ENCODE assay signal across 17 cellular contexts in genomic region chr3:172184106-172184822, GRCh38.
"Had no signal": no experiment of that assay in that cellular context is flagged by ENCODE, and none has a peak within 500 bp of the region (broad histone marks: within the 10 kb centered on the region; RNA-seq: fewer than 3 reads in every experiment).

No MANE protein-coding gene starts in this region.

- H3K36me3 Mint-ChIP-seq: naive B cell had no signal

- H3K9me3 Mint-ChIP-seq: dendritic cell treated with granulocyte-macrophage colony-stimulating factor and Interleukin-4, amounts not matched to agents 40 ng/mL and 50 ng/mL, for 4 days; memory B cell; naive B cell had no signal

- H3K4me1 Mint-ChIP-seq: naive B cell had no signal

- H3K27me3 Mint-ChIP-seq: dendritic cell treated with granulocyte-macrophage colony-stimulating factor and Interleukin-4, amounts not matched to agents 40 ng/mL and 50 ng/mL, for 4 days; memory B cell; naive B cell had no signal

- H3K4me3 ChIP-seq: adrenal gland, esophagus squamous epithelium, heart right ventricle, mucosa of descending colon, suprapubic skin, transverse colon, vagina had no signal

- ATAC-seq: activated CD4-positive, CD25-positive, alpha-beta regulatory T cell treated with anti-CD3 and anti-CD28 coated beads, Interleukin-2, amount 50 U/mL, for 24 hours; heart right ventricle; left ventricle myocardium superior; mucosa of descending colon had no signal

- H3K27me3 ChIP-seq: adrenal gland, esophagus squamous epithelium, heart right ventricle, suprapubic skin, transverse colon, vagina had no signal

- H3K27ac ChIP-seq: adrenal gland, esophagus squamous epithelium, heart right ventricle, suprapubic skin, transverse colon, vagina had no signal

- DNase-seq: activated CD4-positive, alpha-beta T cell treated with anti-CD3 and anti-CD28 coated beads, Interleukin-2, amount 50 U/mL, for 1 hour; activated naive CD4-positive, alpha-beta T cell; adrenal gland; effector memory CD4-positive, alpha-beta T cell; esophagus squamous epithelium; heart right ventricle; left ventricle myocardium superior; mucosa of descending colon; naive B cell; stimulated activated naive CD4-positive, alpha-beta T cell treated with Interleukin-2 at 50 U/mL for 16 hours; transverse colon had no signal

- H3K4me3 Mint-ChIP-seq: dendritic cell treated with granulocyte-macrophage colony-stimulating factor and Interleukin-4, amounts not matched to agents 40 ng/mL and 50 ng/mL, for 4 days; memory B cell; naive B cell; T-helper 1 cell treated with Interleukin-12 subunit alpha and Interleukin-12 subunit beta and Interleukin-4 antibody, amounts not matched to agents 30 μg/mL and 1 μg/mL, for 36 hours had no signal

- H3K27ac Mint-ChIP-seq: dendritic cell treated with granulocyte-macrophage colony-stimulating factor and Interleukin-4, amounts not matched to agents 40 ng/mL and 50 ng/mL, for 4 days; memory B cell; naive B cell; T-helper 1 cell treated with Interleukin-12 subunit alpha and Interleukin-12 subunit beta and Interleukin-4 antibody, amounts not matched to agents 30 μg/mL and 1 μg/mL, for 36 hours had no signal
